In genomic region chr21:29296452-29296851, GRCh38 we compare ENCODE assay signal across 1 cellular context.
TF ChIP-seq lines count a peak whose summit lies in the region.

No MANE protein-coding gene starts in this region.

TF ChIP-seq in GM12878, 131 proteins besides CTCF, POLR2A, EP300 and RAD21 (continued from another document):
- no peak for TF ChIP-seq ZBTB33 (IDR thresholded peaks at IDR 0.05)
- 0 out of 2 replicates have a peak, but pooled peaks have one; percentile 21 for TF ChIP-seq ATF2 (IDR thresholded peaks at IDR 0.05; ENCODE audit: low read length)
- no peak for TF ChIP-seq ZBED1 (IDR thresholded peaks at IDR 0.05; ENCODE audit: borderline replicate concordance)
- no peak for TF ChIP-seq BACH1 (IDR thresholded peaks at IDR 0.05; ENCODE audit: borderline replicate concordance)
- peak; percentile 34; the same call in 1 of the 2 replicates for TF ChIP-seq RUNX3 (IDR thresholded peaks at IDR 0.05; ENCODE audit: low read length)
- no peak for TF ChIP-seq USF2 (IDR thresholded peaks at IDR 0.05; ENCODE audit: borderline replicate concordance, low read depth, low read length)
- TF ChIP-seq ZNF687 (IDR thresholded peaks at IDR 0.05) = no peak
- TF ChIP-seq ZNF24 (IDR thresholded peaks at IDR 0.05) = peak; percentile 62; the same call in 1 of the 2 replicates
- TF ChIP-seq RELB (IDR thresholded peaks at IDR 0.05; ENCODE audit: low read depth) = no peak
- TF ChIP-seq LARP7 (IDR thresholded peaks at IDR 0.05) = no peak
- no peak for TF ChIP-seq NR2C2 (IDR thresholded peaks at IDR 0.05; ENCODE audit: borderline replicate concordance, control insufficient read depth, insufficient read length, low read depth)
- TF ChIP-seq NKRF (conservative IDR thresholded peaks at IDR 0.05) = no peak
- TF ChIP-seq GABPA (IDR thresholded peaks at IDR 0.05; ENCODE audit: low read depth) = no peak
- no peak for TF ChIP-seq RAD51 (IDR thresholded peaks at IDR 0.05)
- no peak for TF ChIP-seq HDGF (IDR thresholded peaks at IDR 0.05)
- no peak for TF ChIP-seq SREBF1 (IDR thresholded peaks at IDR 0.05; ENCODE audit: low read length)
- TF ChIP-seq HCFC1 (IDR thresholded peaks at IDR 0.05; ENCODE audit: low read length) = no peak
- TF ChIP-seq EED (IDR thresholded peaks at IDR 0.05; ENCODE audit: low read depth) = peak; percentile 35; the same call in 1 of the 2 replicates
- TF ChIP-seq CEBPZ (IDR thresholded peaks at IDR 0.05; ENCODE audit: low read depth, low read length) = no peak
- TF ChIP-seq CBX3 (IDR thresholded peaks at IDR 0.05; ENCODE audit: borderline replicate concordance, low read depth) = no peak
- TF ChIP-seq BMI1 (IDR thresholded peaks at IDR 0.05; ENCODE audit: borderline replicate concordance) = no peak
- no peak for TF ChIP-seq IRF5 (IDR thresholded peaks at IDR 0.05; ENCODE audit: borderline replicate concordance)
